ENCODE assay signal across 24 cellular contexts in genomic region chr2:164934790-164935466, GRCh38. TPM values are rescaled to one million over a fixed set of nuclear protein-coding genes. Genes with fewer than 3 reads are reported as not detected.
A peak's percentile ranks its signal among the peaks of the same experiment; 100 is the strongest.
DNase-seq lines count a peak whose midpoint lies in the region; ATAC-seq and TF ChIP-seq lines count a peak whose summit lies in the region.
"Had no signal": no experiment of that assay in that cellular context is flagged by ENCODE, and none has a peak within 500 bp of the region (broad histone marks: within the 10 kb centered on the region; RNA-seq: fewer than 3 reads in every experiment).

No MANE protein-coding gene starts in this region.

- peaks cover 0 to 14% (median 8%) of the 10 kb centered on the region in 7 donors for H3K9me3 Mint-ChIP-seq in naive B cell
- H3K9me3 Mint-ChIP-seq: activated CD4-positive, alpha-beta T cell treated with anti-CD3 and anti-CD28 coated beads, Interleukin-2, amount 10 ng/mL, durations not matched to agents 24 days and 14 days; CD4-positive, alpha-beta T cell had no signal

- H3K4me1 ChIP-seq in left lung = no peaks in the 10 kb centered on the region
- H3K4me1 ChIP-seq: left ventricle myocardium inferior had no signal

- no peak for ATAC-seq in naive B cell (ENCODE audit: low read depth in 2 of 2)
- ATAC-seq in HG02870 (IDR thresholded peaks at IDR 0.05; ENCODE audit: unreplicated experiment) = no peak
- ATAC-seq in left lung = no peak
- no peak for ATAC-seq in GM19351 (IDR thresholded peaks at IDR 0.05; ENCODE audit: unreplicated experiment)
- ATAC-seq: mucosa of descending colon, Panc1, right cardiac atrium, SK-N-SH treated with all-trans-retinoic acid at 6 μM for 48 hours had no signal

- H3K36me3 Mint-ChIP-seq in naive B cell = peaks cover 6 to 22% of the 10 kb centered on the region in 2 donors

- H3K36me3 ChIP-seq in left lung = no peaks in the 10 kb centered on the region
- H3K36me3 ChIP-seq: adrenal gland, esophagus squamous epithelium, left ventricle myocardium inferior had no signal

- no peaks in the 10 kb centered on the region for H3K27me3 Mint-ChIP-seq in naive B cell
- H3K27me3 Mint-ChIP-seq: CD4-positive, alpha-beta T cell had no signal

- intact Hi-C loops in left lung (cut with DNase I) = no loop called here

- peaks cover 39 to 60% (median 55%) of the 10 kb centered on the region in 3 donors for H3K4me1 Mint-ChIP-seq in naive B cell
- H3K4me1 Mint-ChIP-seq: activated CD4-positive, alpha-beta T cell treated with anti-CD3 and anti-CD28 coated beads, Interleukin-2, amount 10 ng/mL, durations not matched to agents 24 days and 14 days had no signal

- H3K27ac Mint-ChIP-seq in naive B cell = peak overlapping the region; percentile 80 to 93 (median 88)
- H3K27ac Mint-ChIP-seq: activated CD4-positive, alpha-beta T cell treated with anti-CD3 and anti-CD28 coated beads, Interleukin-2, amount 10 ng/mL, durations not matched to agents 24 days and 14 days; CD4-positive, alpha-beta T cell had no signal

- peak overlapping the region in 5 of 8 donors; percentile 8 to 63 (median 48) for H3K4me3 Mint-ChIP-seq in naive B cell
- H3K4me3 Mint-ChIP-seq: activated CD4-positive, alpha-beta T cell treated with anti-CD3 and anti-CD28 coated beads, Interleukin-2, amount 10 ng/mL, durations not matched to agents 24 days and 14 days; CD4-positive, alpha-beta T cell had no signal

- DNase-seq in DMS153 treated with DMSO at 0.1 percent for 48 hours (lab: John Stamatoyannopoulos, UW; ENCODE audit: unreplicated experiment) = peak; percentile 45
- peak; percentile 80 for DNase-seq in NCI-H1436 treated with DMSO at 0.1 percent for 48 hours (lab: John Stamatoyannopoulos, UW)
- DNase-seq in NCI-H748 (lab: John Stamatoyannopoulos, UW; ENCODE audit: unreplicated experiment) = peak; percentile 99
- no peak for DNase-seq in naive B cell
- DNase-seq in GM03348 (ENCODE audit: low spot score) = no peak
- no peak for DNase-seq in left lung
- DNase-seq: activated CD4-positive, alpha-beta T cell treated with anti-CD3 and anti-CD28 coated beads, Interleukin-2, amount 10 ng/mL, durations not matched to agents 24 days and 14 days; activated effector memory CD4-positive, alpha-beta T cell treated with anti-CD3 and anti-CD28 coated beads, Interleukin-2, amount 50 U/mL, for 16 hours; adrenal gland; caudate nucleus; CD4-positive, alpha-beta T cell; esophagus squamous epithelium; HCEC 1CT; left ventricle myocardium inferior; mucosa of descending colon; NCI-H1048; nucleus accumbens; right cardiac atrium; stimulated activated naive CD4-positive, alpha-beta T cell treated with Interleukin-2 at 50 U/mL for 16 hours; trophoblast cell had no signal

- no peak overlapping the region for H3K27ac ChIP-seq in left lung
- H3K27ac ChIP-seq: adrenal gland, esophagus squamous epithelium, left ventricle myocardium inferior had no signal

- no peaks in the 10 kb centered on the region for H3K27me3 ChIP-seq in left lung
- H3K27me3 ChIP-seq: adrenal gland, esophagus squamous epithelium had no signal

- no peak for TF ChIP-seq CTCF in left lung (IDR thresholded peaks at IDR 0.05)

- no peak overlapping the region for H3K4me3 ChIP-seq in left lung
- H3K4me3 ChIP-seq: adrenal gland, esophagus squamous epithelium, left ventricle myocardium inferior, mucosa of descending colon had no signal

- no peaks in the 10 kb centered on the region for H3K9me3 ChIP-seq in left lung
- H3K9me3 ChIP-seq: adrenal gland, esophagus squamous epithelium, mucosa of descending colon had no signal

RNA-seq across cellular contexts. Expression of gene SLC38A11, which starts 20.4 kb away (rescaled TPM):
- 10 to 100 TPM in 3 of 6 donors, 1 to 10 TPM in 3; 1.1 to 16.3 (median 9.5) TPM for polyA plus RNA-seq in naive B cell (ENCODE audit: low read depth in 6 of 6)
- total RNA-seq in left lung = under 1 TPM; 0.29 to 0.63 TPM
- total RNA-seq: activated CD4-positive, alpha-beta T cell treated with anti-CD3 and anti-CD28 coated beads, Interleukin-2, amount 10 ng/mL, durations not matched to agents 24 days and 14 days; CD4-positive, alpha-beta T cell had no signal

Comparison
In these comparisons a context has a peak if more than half of its experiments do, and no peak if none do; other contexts are left out.
1. DNase-seq: peak in DMS153 treated with DMSO at 0.1 percent for 48 hours (single experiment), NCI-H1436 treated with DMSO at 0.1 percent for 48 hours (single experiment) and NCI-H748 (single experiment); none in naive B cell (single experiment), GM03348 (single experiment) and left lung (0 of 2).